16 cellular contexts compared by ENCODE assay signal in the genomic region with DNA sequence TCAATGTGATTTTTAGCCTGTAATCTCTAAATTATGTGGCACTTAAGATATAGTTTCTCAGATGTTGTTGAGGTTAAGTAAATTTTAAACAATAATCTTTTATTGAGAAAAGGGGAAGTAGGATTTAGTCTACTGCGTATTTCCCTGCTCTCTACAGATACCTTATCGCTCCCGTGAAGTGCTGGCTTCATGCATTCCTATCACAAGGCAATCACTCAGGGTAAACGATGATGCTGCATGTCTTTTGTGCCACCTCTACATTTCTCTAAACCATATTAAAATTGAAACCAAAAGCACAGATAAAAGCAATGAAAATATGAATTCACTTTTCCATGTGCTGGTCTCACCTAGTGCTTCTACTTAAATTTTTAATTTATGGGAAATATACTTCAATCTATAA. TPM values are rescaled to one million over a fixed set of nuclear protein-coding genes. Genes with fewer than 3 reads are reported as not detected.
DNase-seq lines count a peak whose midpoint lies in the region; ATAC-seq and TF ChIP-seq lines count a peak whose summit lies in the region.
"Had no signal": no experiment of that assay in that cellular context is flagged by ENCODE, and none has a peak within 500 bp of the region (broad histone marks: within the 10 kb centered on the region; RNA-seq: fewer than 3 reads in every experiment).

No MANE protein-coding gene starts in this region.

- H3K4me3 Mint-ChIP-seq in naive B cell: peak overlapping the region in 1 of 8 donors; percentile 52
- H3K4me3 Mint-ChIP-seq: activated CD8-positive, alpha-beta T cell treated with anti-CD3 and anti-CD28 coated beads, Interleukin-2, amount 10 ng/mL, durations not matched to agents 7 days and 5 days; mesothelial cell of epicardium; stimulated activated naive CD8-positive, alpha-beta T cell treated with anti-CD3 and anti-CD28 coated beads, Interleukin-15, Interleukin-2, amounts not matched to agents 100 ng/mL and 50 ng/mL, for 24 hours had no signal

- no peaks in the 10 kb centered on the region for H3K79me2 ChIP-seq in MM.1S (ENCODE audit: low read length)
- H3K79me2 ChIP-seq in smooth muscle cell (ENCODE audit: low read depth): no peaks in the 10 kb centered on the region

- no peaks in the 10 kb centered on the region for H3K36me3 ChIP-seq in MM.1S (replicated peaks; ENCODE audit: insufficient read depth, low read length)
- H3K36me3 ChIP-seq in smooth muscle cell (ENCODE audit: low read depth): no peaks in the 10 kb centered on the region

- no peaks in the 10 kb centered on the region for H3K9me3 ChIP-seq in MM.1S (replicated peaks; ENCODE audit: insufficient read depth, low read length)
- H3K9me3 ChIP-seq in smooth muscle cell (replicated peaks; ENCODE audit: low read depth): no peaks in the 10 kb centered on the region

- H3K9me2 ChIP-seq in MM.1S (replicated peaks; ENCODE audit: insufficient read depth, low read length): no peaks in the 10 kb centered on the region

- H3K4me3 ChIP-seq in MM.1S (ENCODE audit: low read length) (no peak overlapping the region), smooth muscle cell (no peak overlapping the region), foreskin fibroblast (ENCODE audit: low read depth in 1 of 2, low read length in 2 of 2) (no peak overlapping the region)

- H2AFZ ChIP-seq in MM.1S (ENCODE audit: low read length) (no peak overlapping the region), smooth muscle cell (ENCODE audit: low read depth) (no peak overlapping the region)

- WGBS in smooth muscle cell (ENCODE audit: low lambda C conversion rate): 81% methylated on average over 4 of the region's 4 CpGs

- H3K4me1 Mint-ChIP-seq in naive B cell: peaks cover 0 to 4% (median 0%) of the 10 kb centered on the region in 3 donors
- H3K4me1 Mint-ChIP-seq: mesothelial cell of epicardium had no signal

- H3K27ac Mint-ChIP-seq in naive B cell: no peak overlapping the region
- H3K27ac Mint-ChIP-seq: activated CD8-positive, alpha-beta T cell treated with anti-CD3 and anti-CD28 coated beads, Interleukin-2, amount 10 ng/mL, durations not matched to agents 7 days and 5 days; mesothelial cell of epicardium; stimulated activated naive CD8-positive, alpha-beta T cell treated with anti-CD3 and anti-CD28 coated beads, Interleukin-15, Interleukin-2, amounts not matched to agents 100 ng/mL and 50 ng/mL, for 24 hours had no signal

- H3K36me3 Mint-ChIP-seq in naive B cell: no peaks in the 10 kb centered on the region
- H3K36me3 Mint-ChIP-seq: mesothelial cell of epicardium had no signal

- H3K27ac ChIP-seq in MM.1S (ENCODE audit: low read length): no peak overlapping the region
- no peak overlapping the region for H3K27ac ChIP-seq in smooth muscle cell (ENCODE audit: low read depth)

- TF ChIP-seq CTCF in MM.1S (IDR thresholded peaks at IDR 0.05; ENCODE audit: low read length) (no peak), smooth muscle cell (IDR thresholded peaks at IDR 0.05; ENCODE audit: borderline replicate concordance, insufficient read depth, poor library complexity, severe bottlenecking) (no peak), foreskin fibroblast (IDR thresholded peaks at IDR 0.05; ENCODE audit: low read depth, low read length) (no peak)

- no peaks in the 10 kb centered on the region for H3K9me3 Mint-ChIP-seq in naive B cell
- H3K9me3 Mint-ChIP-seq: mesothelial cell of epicardium; stimulated activated naive CD8-positive, alpha-beta T cell treated with anti-CD3 and anti-CD28 coated beads, Interleukin-15, Interleukin-2, amounts not matched to agents 100 ng/mL and 50 ng/mL, for 24 hours had no signal

- H3K4me1 ChIP-seq in MM.1S (ENCODE audit: low read length): peaks cover 12% of the 10 kb centered on the region; the same call in 1 of the 2 replicates
- no peaks in the 10 kb centered on the region for H3K4me1 ChIP-seq in smooth muscle cell (ENCODE audit: low read depth)

- no peak overlapping the region for H3K9ac ChIP-seq in MM.1S (ENCODE audit: low read length)
- H3K9ac ChIP-seq in smooth muscle cell (ENCODE audit: low read depth): no peak overlapping the region

- no peaks in the 10 kb centered on the region for H4K20me1 ChIP-seq in MM.1S (ENCODE audit: insufficient read depth, low read length)
- no peaks in the 10 kb centered on the region for H4K20me1 ChIP-seq in smooth muscle cell (ENCODE audit: low read depth)

- peaks cover 11 to 15% (median 14%) of the 10 kb centered on the region in 3 donors for H3K27me3 Mint-ChIP-seq in naive B cell

- peak; percentile 38 to 44 for ATAC-seq in activated CD4-positive, CD25-positive, alpha-beta regulatory T cell treated with anti-CD3 and anti-CD28 coated beads, Interleukin-2, amount 50 U/mL, for 24 hours
- ATAC-seq in GM21786 (IDR thresholded peaks at IDR 0.05; ENCODE audit: unreplicated experiment): peak; percentile 63
- peak; percentile 66 to 82 for ATAC-seq in naive B cell (ENCODE audit: low read depth in 2 of 2)
- ATAC-seq: activated CD8-positive, alpha-beta T cell treated with anti-CD3 and anti-CD28 coated beads, Interleukin-2, amount 10 ng/mL, durations not matched to agents 7 days and 5 days; PC-3 had no signal

- peak overlapping the region; percentile 19; the same call in 1 of the 2 replicates for H3K4me2 ChIP-seq in MM.1S (ENCODE audit: low read depth, low read length)
- H3K4me2 ChIP-seq in smooth muscle cell: no peak overlapping the region

- H3F3A ChIP-seq in MM.1S (ENCODE audit: insufficient read depth, low read length) (peaks cover 4% of the 10 kb centered on the region; the same call in 1 of the 2 replicates), smooth muscle cell (ENCODE audit: low read depth) (no peaks in the 10 kb centered on the region)

- DNase-seq in activated CD4-positive, CD25-positive, alpha-beta regulatory T cell (lab: John Stamatoyannopoulos, UW): no peak
- DNase-seq in MM.1S (peak; percentile 41), naive B cell (no peak), SKM-1 (lab: John Stamatoyannopoulos, UW; ENCODE audit: unreplicated experiment) (no peak), smooth muscle cell (lab: John Stamatoyannopoulos, UW; ENCODE audit: unreplicated experiment) (no peak), foreskin fibroblast (no peak)
- DNase-seq: activated CD8-positive, alpha-beta T cell treated with anti-CD3 and anti-CD28 coated beads, Interleukin-2, amount 10 ng/mL, durations not matched to agents 7 days and 5 days; activated effector memory CD4-positive, alpha-beta T cell treated with Interleukin-2 at 50 U/mL for 16 hours; DMS79 treated with DMSO at 0.1 percent for 48 hours; NCI-H2029 treated with DMSO at 0.1 percent for 48 hours; NCI-H524; PC-3 had no signal

- H3K27me3 ChIP-seq in MM.1S (replicated peaks; ENCODE audit: insufficient read depth, low read length) (no peaks in the 10 kb centered on the region), smooth muscle cell (ENCODE audit: low read depth) (peaks cover 14% of the 10 kb centered on the region)

RNA-seq across cellular contexts. Expression of a gene that starts 14.4 kb away (rescaled TPM):
- polyA plus RNA-seq in naive B cell (ENCODE audit: low read depth in 6 of 6) (10 to 100 TPM; 15.9 to 24.0 (median 19.5) TPM), smooth muscle cell (24.3 and 25.1 TPM in 2 replicates)
- total RNA-seq in smooth muscle cell: 53.2 and 64.3 TPM in 2 replicates
